In genomic region chr7:148772297-148773089, GRCh38 we compare ENCODE assay signal across 8 cellular contexts.
DNase-seq lines count a peak whose midpoint lies in the region; ATAC-seq and TF ChIP-seq lines count a peak whose summit lies in the region.

No MANE protein-coding gene starts in this region.

- in situ Hi-C loops in Caki2 (cut with HindIII; ENCODE audit: low pct_unique_long_range_greater_than_20kb, low sequenced_read_pairs) (no loop called here), astrocyte of the spinal cord (cut with HindIII; ENCODE audit: low sequenced_read_pairs) (no loop called here)

- no peaks in the 10 kb centered on the region for H3K4me1 ChIP-seq in left ventricle myocardium inferior

- H3K4me3 ChIP-seq in astrocyte of the spinal cord (ENCODE audit: low read depth, low read length) (no peak overlapping the region), left ventricle myocardium inferior (no peak overlapping the region)

- TF ChIP-seq CTCF in astrocyte of the spinal cord (IDR thresholded peaks at IDR 0.05; ENCODE audit: low read depth, low read length): no peak
- no peak for TF ChIP-seq CTCF in left ventricle myocardium inferior (IDR thresholded peaks at IDR 0.05; ENCODE audit: borderline replicate concordance)

- H3K9me3 ChIP-seq in left ventricle myocardium inferior (replicated peaks): no peaks in the 10 kb centered on the region

- intact Hi-C loops in left ventricle myocardium inferior (cut with micrococcal nuclease): no loop called here

- H3K36me3 ChIP-seq in left ventricle myocardium inferior: peaks cover 82% of the 10 kb centered on the region

- DNase-seq in Caki2 (ENCODE audit: low read depth) (peak; percentile 91), NCI-H2227 treated with DMSO at 0.1 percent for 48 hours (lab: John Stamatoyannopoulos, UW) (peak; percentile 79), astrocyte of the spinal cord (ENCODE audit: low read depth, low spot score) (peak; percentile 93), pulmonary artery endothelial cell (ENCODE audit: low read depth, low spot score) (peak; percentile 46), left ventricle myocardium inferior (no peak), NCI-H1694 treated with DMSO at 0.1 percent for 48 hours (lab: John Stamatoyannopoulos, UW) (no peak)

- no peaks in the 10 kb centered on the region for H3K27me3 ChIP-seq in left ventricle myocardium inferior (ENCODE audit: low read depth)

- no peak for ATAC-seq in HG03025 (IDR thresholded peaks at IDR 0.05; ENCODE audit: low FRiP score, unreplicated experiment)
- ATAC-seq in HG02678 (IDR thresholded peaks at IDR 0.05; ENCODE audit: unreplicated experiment): no peak

- H3K27ac ChIP-seq in left ventricle myocardium inferior (replicated peaks): no peak overlapping the region

Comparison
In these comparisons a context has a peak if more than half of its experiments do, and no peak if none do; other contexts are left out.
1. DNase-seq: peak in Caki2 (single experiment), NCI-H2227 treated with DMSO at 0.1 percent for 48 hours (single experiment), astrocyte of the spinal cord (single experiment) and pulmonary artery endothelial cell (single experiment); none in left ventricle myocardium inferior (single experiment) and NCI-H1694 treated with DMSO at 0.1 percent for 48 hours (single experiment).